Comparison of ENCODE assay signal across 1 cellular context in genomic region chr10:14581553-14581952, GRCh38.
TF ChIP-seq lines count a peak whose summit lies in the region.

No MANE protein-coding gene starts in this region.

TF ChIP-seq in IMR-90, 13 proteins besides CTCF, POLR2A, EP300 and RAD21 (continued from another document):
- TF ChIP-seq ELK1 (IDR thresholded peaks at IDR 0.05; ENCODE audit: borderline replicate concordance, low read depth, low read length) = no peak
- no peak for TF ChIP-seq USF2 (IDR thresholded peaks at IDR 0.05; ENCODE audit: low read depth, low read length)
